ENCODE assay signal across 8 cellular contexts in the genomic region with DNA sequence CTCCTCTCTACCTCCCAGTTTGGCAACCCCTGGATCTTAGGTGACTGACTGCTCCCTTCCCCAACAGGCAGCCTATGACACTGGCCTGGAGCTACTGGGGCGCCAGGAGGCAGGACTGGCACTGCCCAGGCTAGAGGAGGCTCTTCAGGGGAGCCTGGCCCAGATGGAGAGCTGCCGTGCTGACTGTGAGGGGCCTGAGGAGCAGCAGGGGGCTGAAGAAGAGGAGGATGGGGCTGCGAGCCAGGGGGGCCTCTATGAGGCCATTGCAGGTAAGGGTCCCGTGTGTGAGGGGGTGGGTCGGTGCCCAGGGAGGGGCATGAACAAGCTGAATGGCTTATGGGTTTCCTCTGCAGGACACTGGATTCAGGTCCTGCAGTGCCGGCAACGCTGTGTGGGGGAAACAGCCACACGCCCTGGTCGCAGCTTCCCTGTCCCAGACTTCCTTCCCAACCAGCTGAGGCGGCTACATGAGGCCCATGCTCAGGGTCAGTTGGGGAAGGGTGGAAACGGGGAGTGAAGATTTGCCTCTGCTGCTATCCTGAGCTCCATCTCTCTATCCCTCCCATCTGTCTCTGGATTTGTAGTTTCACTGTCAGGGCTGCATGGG. TPM values are rescaled to one million over a fixed set of nuclear protein-coding genes. Genes with fewer than 3 reads are reported as not detected.
DNase-seq lines count a peak whose midpoint lies in the region; ATAC-seq and TF ChIP-seq lines count a peak whose summit lies in the region.
"Had no signal": no experiment of that assay in that cellular context is flagged by ENCODE, and none has a peak within 500 bp of the region (broad histone marks: within the 10 kb centered on the region; RNA-seq: fewer than 3 reads in every experiment).

No MANE protein-coding gene starts in this region.

- H3K27ac Mint-ChIP-seq in HFFc6: peak overlapping the region; percentile 56; the same call in 1 of the 2 replicates
- H3K27ac Mint-ChIP-seq in stimulated activated naive B cell treated with anti-CD40 and anti-IgM and Interleukin-4, amounts not matched to agents 10 μg/mL and 1 μg/mL and 100 μg/mL, for 72 hours: no peak overlapping the region

- peaks cover 37 to 54% of the 10 kb centered on the region in 2 donors for H3K36me3 ChIP-seq in neuronal stem cell (replicated peaks in 1 of 2; ENCODE audit: control insufficient read depth in 2 of 2, insufficient read depth in 2 of 2, low read length in 2 of 2)

- H3K4me1 ChIP-seq in neuronal stem cell (ENCODE audit: control insufficient read depth in 2 of 2, insufficient read depth in 1 of 2, low read depth in 1 of 2, low read length in 2 of 2): peaks cover 12 to 14% of the 10 kb centered on the region in 2 donors

- H3K4me1 Mint-ChIP-seq in HFFc6 (ENCODE audit: low read depth): peaks cover 44% of the 10 kb centered on the region
- H3K4me1 Mint-ChIP-seq in stimulated activated naive B cell treated with anti-CD40 and anti-IgM and Interleukin-4, amounts not matched to agents 10 μg/mL and 1 μg/mL and 100 μg/mL, for 72 hours: peaks cover 19 to 28% of the 10 kb centered on the region in 2 donors

- H3K14ac ChIP-seq in neuronal stem cell (ENCODE audit: low read length): no peak overlapping the region

- no peak for ATAC-seq in stimulated activated naive B cell treated with anti-CD40 and anti-IgM and Interleukin-4, amounts not matched to agents 10 μg/mL and 1 μg/mL and 100 μg/mL, for 72 hours (replicated peaks)

- no peaks in the 10 kb centered on the region for H3K9me3 ChIP-seq in neuronal stem cell (replicated peaks in 1 of 2; ENCODE audit: control insufficient read depth in 2 of 2, insufficient read depth in 1 of 2, low read depth in 1 of 2, low read length in 2 of 2)
- H3K9me3 ChIP-seq: suprapubic skin had no signal

- peak overlapping the region; percentile 99 for H3K4me3 Mint-ChIP-seq in HFFc6
- no peak overlapping the region for H3K4me3 Mint-ChIP-seq in stimulated activated naive B cell treated with anti-CD40 and anti-IgM and Interleukin-4, amounts not matched to agents 10 μg/mL and 1 μg/mL and 100 μg/mL, for 72 hours

- peaks cover 17% of the 10 kb centered on the region for H3K36me3 Mint-ChIP-seq in HFFc6 (ENCODE audit: low read depth)
- H3K36me3 Mint-ChIP-seq in stimulated activated naive B cell treated with anti-CD40 and anti-IgM and Interleukin-4, amounts not matched to agents 10 μg/mL and 1 μg/mL and 100 μg/mL, for 72 hours: no peaks in the 10 kb centered on the region

- peaks cover 3% of the 10 kb centered on the region for H3K27me3 Mint-ChIP-seq in HFFc6 (ENCODE audit: insufficient read depth)
- H3K27me3 Mint-ChIP-seq in stimulated activated naive B cell treated with anti-CD40 and anti-IgM and Interleukin-4, amounts not matched to agents 10 μg/mL and 1 μg/mL and 100 μg/mL, for 72 hours: peaks cover 64 to 83% of the 10 kb centered on the region in 2 donors

- no CpG with 5 or more reads among the region's 11 CpGs for WGBS in neuronal stem cell (ENCODE audit: extremely low coverage in 2 of 2, insufficient read length in 2 of 2, insufficient replicate concordance in 1 of 2), 2 donors

- H2AK5ac ChIP-seq in neuronal stem cell (ENCODE audit: low read depth, low read length): peak overlapping the region; percentile 65

- no peak overlapping the region for H3K4ac ChIP-seq in neuronal stem cell (ENCODE audit: low read length)

- H3K4me3 ChIP-seq in choroid plexus epithelial cell (ENCODE audit: low read depth, low read length): peak overlapping the region; percentile 8
- H3K4me3 ChIP-seq in neuronal stem cell (ENCODE audit: low read length in 2 of 2): peak overlapping the region; percentile 18 to 87

- peak overlapping the region; percentile 50 for H3K23ac ChIP-seq in neuronal stem cell (ENCODE audit: low read depth, low read length, poor library complexity)

- no peak overlapping the region for H2BK5ac ChIP-seq in neuronal stem cell (ENCODE audit: low read length)

- H3K9me3 Mint-ChIP-seq in HFFc6: no peaks in the 10 kb centered on the region
- no peaks in the 10 kb centered on the region for H3K9me3 Mint-ChIP-seq in stimulated activated naive B cell treated with anti-CD40 and anti-IgM and Interleukin-4, amounts not matched to agents 10 μg/mL and 1 μg/mL and 100 μg/mL, for 72 hours

- H4K8ac ChIP-seq in neuronal stem cell (ENCODE audit: low read depth, low read length): no peak overlapping the region

- no peak overlapping the region for H3K4me2 ChIP-seq in neuronal stem cell (ENCODE audit: insufficient read depth, low read length, poor library complexity, severe bottlenecking)

- DNase-seq in HFFc6: no peak
- DNase-seq in choroid plexus epithelial cell (ENCODE audit: low read depth): no peak
- DNase-seq in neuronal stem cell (ENCODE audit: low spot score): no peak
- DNase-seq in NCI-H1436 treated with DMSO at 0.1 percent for 48 hours (lab: John Stamatoyannopoulos, UW): no peak
- DNase-seq in NCI-H1048 (lab: John Stamatoyannopoulos, UW): no peak
- DNase-seq in stimulated activated naive B cell treated with anti-CD40 and anti-IgM and Interleukin-4, amounts not matched to agents 10 μg/mL and 1 μg/mL and 100 μg/mL, for 72 hours: no peak
- DNase-seq: NCI-H1417 had no signal

- no peak overlapping the region for H3K9ac ChIP-seq in neuronal stem cell (ENCODE audit: low read depth, low read length, poor library complexity)

- peak overlapping the region; percentile 42 for H3K18ac ChIP-seq in neuronal stem cell (ENCODE audit: low read length)

- no peaks in the 10 kb centered on the region for H3K27me3 ChIP-seq in neuronal stem cell (ENCODE audit: control insufficient read depth in 3 of 3, insufficient read depth in 3 of 3, low read depth in 1 of 3, low read length in 3 of 3)

- H2BK120ac ChIP-seq in neuronal stem cell (ENCODE audit: low read depth, low read length): peak overlapping the region; percentile 93

- no peak overlapping the region for H4K91ac ChIP-seq in neuronal stem cell (ENCODE audit: low read depth, low read length, poor library complexity)

- H3K27ac ChIP-seq in neuronal stem cell (replicated peaks; ENCODE audit: low read length): no peak overlapping the region

- no peak overlapping the region for H2BK15ac ChIP-seq in neuronal stem cell (ENCODE audit: low read length)

- no peak overlapping the region for H2BK12ac ChIP-seq in neuronal stem cell (ENCODE audit: low read length)

- no peak overlapping the region for H2AFZ ChIP-seq in neuronal stem cell (ENCODE audit: low read length)

- TF ChIP-seq CTCF in HFFc6 (IDR thresholded peaks at IDR 0.05) (no peak), choroid plexus epithelial cell (conservative IDR thresholded peaks at IDR 0.05; ENCODE audit: low read depth, low read length) (no peak)

- peaks cover 31% of the 10 kb centered on the region for H3K79me1 ChIP-seq in neuronal stem cell (ENCODE audit: low read depth, low read length)

RNA-seq across cellular contexts. Expression of a gene that starts 2.2 kb away (rescaled TPM):
- total RNA-seq in HFFc6 (2021; fragmentation: NEBNext Ultra II Directional; extraction: Animal tissue kit (Norgen Biotek cat#: 25700)): 100 to 1,000 TPM in 4 of 6 experiments, 10 to 100 TPM in 2; 94.0 to 109 (median 103) TPM
- 22.0 TPM for polyA plus RNA-seq in neuronal stem cell (2013, experiment 1 of 2)
- 21.2 TPM for polyA plus RNA-seq in neuronal stem cell (2013, experiment 2 of 2)

RNA-seq across cellular contexts. Expression of a gene that starts 8.8 kb away (rescaled TPM):
- total RNA-seq in HFFc6 (2021; fragmentation: NEBNext Ultra II Directional; extraction: Animal tissue kit (Norgen Biotek cat#: 25700)): 1 to 10 TPM in 5 of 6 experiments, under 1 TPM in 1; 0.78 to 3.1 (median 2.6) TPM
- polyA plus RNA-seq in neuronal stem cell (2013, experiment 1 of 2): 34.0 TPM
- polyA plus RNA-seq in neuronal stem cell (2013, experiment 2 of 2): 28.4 TPM

RNA-seq across cellular contexts. Expression of a gene that starts 10.3 kb away (rescaled TPM):
- total RNA-seq in HFFc6 (2021; fragmentation: NEBNext Ultra II Directional; extraction: Animal tissue kit (Norgen Biotek cat#: 25700)): 1 to 10 TPM; 4.3 to 7.2 (median 6.3) TPM
- polyA plus RNA-seq in neuronal stem cell (2013, experiment 1 of 2): 8.6 TPM
- 8.2 TPM for polyA plus RNA-seq in neuronal stem cell (2013, experiment 2 of 2)

RNA-seq across cellular contexts. Expression of a gene that starts 20.7 kb away (rescaled TPM):
- 10 to 100 TPM; 24.0 to 62.5 (median 56.3) TPM for total RNA-seq in HFFc6 (2021; fragmentation: NEBNext Ultra II Directional; extraction: Animal tissue kit (Norgen Biotek cat#: 25700))
- polyA plus RNA-seq in neuronal stem cell (2013, experiment 1 of 2): 81.3 TPM
- 79.5 TPM for polyA plus RNA-seq in neuronal stem cell (2013, experiment 2 of 2)

RNA-seq across cellular contexts. Expression of a gene that starts 21.6 kb away (rescaled TPM):
- 100 to 1,000 TPM; 149 to 211 (median 182) TPM for total RNA-seq in HFFc6 (2021; fragmentation: NEBNext Ultra II Directional; extraction: Animal tissue kit (Norgen Biotek cat#: 25700))
- 80.9 TPM for polyA plus RNA-seq in neuronal stem cell (2013, experiment 1 of 2)
- 82.6 TPM for polyA plus RNA-seq in neuronal stem cell (2013, experiment 2 of 2)
